ENCODE assay signal across 29 cellular contexts in genomic region chrX:1681439-1681838, GRCh38.
DNase-seq lines count a peak whose midpoint lies in the region; ATAC-seq and TF ChIP-seq lines count a peak whose summit lies in the region.
"Had no signal": no experiment of that assay in that cellular context is flagged by ENCODE, and none has a peak within 500 bp of the region (broad histone marks: within the 10 kb centered on the region; RNA-seq: fewer than 3 reads in every experiment).

No MANE protein-coding gene starts in this region.

- peaks cover 13% of the 10 kb centered on the region for H3K36me3 Mint-ChIP-seq in activated naive CD8-positive, alpha-beta T cell
- H3K36me3 Mint-ChIP-seq in activated naive CD8-positive, alpha-beta T cell treated with anti-CD3 and anti-CD28 coated beads, Interleukin-2, amount 50 U/mL, for 24 hours (ENCODE audit: low read depth) = peaks cover 2% of the 10 kb centered on the region
- peaks cover 31% of the 10 kb centered on the region for H3K36me3 Mint-ChIP-seq in activated CD4-positive, alpha-beta memory T cell treated with anti-CD3 and anti-CD28 coated beads for 36 hours
- H3K36me3 Mint-ChIP-seq in central memory CD8-positive, alpha-beta T cell (ENCODE audit: insufficient read depth) = peaks cover 31% of the 10 kb centered on the region
- peaks cover 22% of the 10 kb centered on the region for H3K36me3 Mint-ChIP-seq in stimulated activated memory B cell treated with anti-CD40 and anti-IgM and Interleukin-4, amounts not matched to agents 10 μg/mL and 1 μg/mL and 100 μg/mL, for 72 hours
- H3K36me3 Mint-ChIP-seq: brain, T-cell, type B pancreatic cell had no signal

- POLR2A ChIA-PET in activated CD4-positive, alpha-beta memory T cell treated with anti-CD3 and anti-CD28 coated beads for 36 hours (lab: Charles Lee) = no interaction called here

- no peaks in the 10 kb centered on the region for H3K36me3 ChIP-seq in gastrocnemius medialis
- H3K36me3 ChIP-seq: BLaER1 treated with 17β-estradiol and CSF1 and Interleukin-3, amounts not matched to agents 10 nM and 100 nM; heart right ventricle; MG63 had no signal

- H3K9me3 ChIP-seq in gastrocnemius medialis = no peaks in the 10 kb centered on the region
- H3K9me3 ChIP-seq: psoas muscle had no signal

- H3K9me3 Mint-ChIP-seq in activated naive CD8-positive, alpha-beta T cell (ENCODE audit: low read depth) = no peaks in the 10 kb centered on the region
- H3K9me3 Mint-ChIP-seq in activated naive CD8-positive, alpha-beta T cell treated with anti-CD3 and anti-CD28 coated beads, Interleukin-2, amount 50 U/mL, for 24 hours = peaks cover 30% of the 10 kb centered on the region
- peaks cover 21% of the 10 kb centered on the region for H3K9me3 Mint-ChIP-seq in activated CD4-positive, alpha-beta memory T cell treated with anti-CD3 and anti-CD28 coated beads for 36 hours
- peaks cover 7% of the 10 kb centered on the region for H3K9me3 Mint-ChIP-seq in central memory CD8-positive, alpha-beta T cell
- H3K9me3 Mint-ChIP-seq in stimulated activated memory B cell treated with anti-CD40 and anti-IgM and Interleukin-4, amounts not matched to agents 10 μg/mL and 1 μg/mL and 100 μg/mL, for 72 hours = peaks cover 11% of the 10 kb centered on the region
- H3K9me3 Mint-ChIP-seq: T-cell, type B pancreatic cell had no signal

- peaks cover 37% of the 10 kb centered on the region for H3K4me1 Mint-ChIP-seq in activated naive CD8-positive, alpha-beta T cell (ENCODE audit: low read depth)
- H3K4me1 Mint-ChIP-seq in activated naive CD8-positive, alpha-beta T cell treated with anti-CD3 and anti-CD28 coated beads, Interleukin-2, amount 50 U/mL, for 24 hours = peaks cover 13% of the 10 kb centered on the region
- H3K4me1 Mint-ChIP-seq in activated CD4-positive, alpha-beta memory T cell treated with anti-CD3 and anti-CD28 coated beads for 36 hours (ENCODE audit: low read depth) = peaks cover 32% of the 10 kb centered on the region
- H3K4me1 Mint-ChIP-seq in central memory CD8-positive, alpha-beta T cell = peaks cover 37% of the 10 kb centered on the region
- peaks cover 29% of the 10 kb centered on the region for H3K4me1 Mint-ChIP-seq in stimulated activated memory B cell treated with anti-CD40 and anti-IgM and Interleukin-4, amounts not matched to agents 10 μg/mL and 1 μg/mL and 100 μg/mL, for 72 hours
- H3K4me1 Mint-ChIP-seq: brain had no signal

- CTCF ChIA-PET in activated CD4-positive, alpha-beta memory T cell treated with anti-CD3 and anti-CD28 coated beads for 36 hours (lab: Charles Lee) = no interaction called here

- no peaks in the 10 kb centered on the region for H3K4me1 ChIP-seq in gastrocnemius medialis
- H3K4me1 ChIP-seq: heart right ventricle, psoas muscle had no signal

- TF ChIP-seq CTCF in gastrocnemius medialis (IDR thresholded peaks at IDR 0.05 in 4 of 5, conservative IDR thresholded peaks at IDR 0.05 in 1 of 5) = no peak

- no peaks in the 10 kb centered on the region for H3K27me3 Mint-ChIP-seq in activated naive CD8-positive, alpha-beta T cell
- H3K27me3 Mint-ChIP-seq in activated naive CD8-positive, alpha-beta T cell treated with anti-CD3 and anti-CD28 coated beads, Interleukin-2, amount 50 U/mL, for 24 hours = no peaks in the 10 kb centered on the region
- H3K27me3 Mint-ChIP-seq in activated CD4-positive, alpha-beta memory T cell treated with anti-CD3 and anti-CD28 coated beads for 36 hours = no peaks in the 10 kb centered on the region
- no peaks in the 10 kb centered on the region for H3K27me3 Mint-ChIP-seq in central memory CD8-positive, alpha-beta T cell
- no peaks in the 10 kb centered on the region for H3K27me3 Mint-ChIP-seq in stimulated activated memory B cell treated with anti-CD40 and anti-IgM and Interleukin-4, amounts not matched to agents 10 μg/mL and 1 μg/mL and 100 μg/mL, for 72 hours
- H3K27me3 Mint-ChIP-seq: T-cell had no signal

- H3K27ac ChIP-seq in gastrocnemius medialis = no peak overlapping the region
- H3K27ac ChIP-seq: BLaER1 treated with 17β-estradiol and CSF1 and Interleukin-3, amounts not matched to agents 10 nM and 100 nM; dorsolateral prefrontal cortex; heart right ventricle; HL-60; KMS-11; psoas muscle had no signal

- no peak overlapping the region for H3K4me3 ChIP-seq in gastrocnemius medialis
- H3K4me3 ChIP-seq: BLaER1 treated with 17β-estradiol and CSF1 and Interleukin-3, amounts not matched to agents 10 nM and 100 nM; dorsolateral prefrontal cortex; heart right ventricle; MG63; psoas muscle had no signal

- intact Hi-C loops in activated CD4-positive, alpha-beta memory T cell treated with anti-CD3 and anti-CD28 coated beads for 36 hours (cut with micrococcal nuclease) = no loop called here
- intact Hi-C loops in gastrocnemius medialis (cut with DNase I; ENCODE audit: low total_unique reads) = no loop called here

- H3K27me3 ChIP-seq in gastrocnemius medialis = no peaks in the 10 kb centered on the region
- H3K27me3 ChIP-seq: BLaER1 treated with 17β-estradiol and CSF1 and Interleukin-3, amounts not matched to agents 10 nM and 100 nM had no signal

- in situ Hi-C loops in gastrocnemius medialis (cut with MboI; ENCODE audit: low sequenced_read_pairs in 4 of 4) = no loop called here

- TF ChIP-seq POLR2A in gastrocnemius medialis (IDR thresholded peaks at IDR 0.05) = no peak

- no peak for DNase-seq in activated naive CD8-positive, alpha-beta T cell treated with anti-CD3 and anti-CD28 coated beads, Interleukin-2, amount 50 U/mL, for 24 hours
- no peak for DNase-seq in activated CD4-positive, alpha-beta memory T cell treated with anti-CD3 and anti-CD28 coated beads for 36 hours
- no peak for DNase-seq in central memory CD8-positive, alpha-beta T cell (ENCODE audit: low spot score in 2 of 2)
- DNase-seq in gastrocnemius medialis (no peak), NCI-H446 treated with DMSO at 0.1 percent for 48 hours (lab: John Stamatoyannopoulos, UW) (no peak)
- DNase-seq: activated CD4-positive, alpha-beta T cell treated with anti-CD3 and anti-CD28 coated beads for 1 hour; DMS79; foreskin melanocyte; H7; heart right ventricle; kidney; MG63; NCI-H2029 treated with DMSO at 0.1 percent for 48 hours; NCI-H526; NK-92 treated with Interleukin-12 subunit alpha and Interleukin-12 subunit beta, amount 100 ng/mL, for 24 hours; occipital lobe; psoas muscle; stimulated activated CD4-positive, alpha-beta T cell treated with anti-CD3 and anti-CD28 coated beads, Interleukin-4, amount 100 ng/mL, for 1 hour; substantia nigra; T-cell had no signal

- H3K27ac Mint-ChIP-seq in activated naive CD8-positive, alpha-beta T cell = peak overlapping the region; percentile 75
- H3K27ac Mint-ChIP-seq in activated naive CD8-positive, alpha-beta T cell treated with anti-CD3 and anti-CD28 coated beads, Interleukin-2, amount 50 U/mL, for 24 hours = no peak overlapping the region
- peak overlapping the region; percentile 23 for H3K27ac Mint-ChIP-seq in activated CD4-positive, alpha-beta memory T cell treated with anti-CD3 and anti-CD28 coated beads for 36 hours
- peak overlapping the region; percentile 99 for H3K27ac Mint-ChIP-seq in central memory CD8-positive, alpha-beta T cell (ENCODE audit: low read depth)
- peak overlapping the region; percentile 68 for H3K27ac Mint-ChIP-seq in stimulated activated memory B cell treated with anti-CD40 and anti-IgM and Interleukin-4, amounts not matched to agents 10 μg/mL and 1 μg/mL and 100 μg/mL, for 72 hours
- H3K27ac Mint-ChIP-seq: type B pancreatic cell had no signal

- ATAC-seq in activated naive CD8-positive, alpha-beta T cell treated with anti-CD3 and anti-CD28 coated beads, Interleukin-2, amount 50 U/mL, for 24 hours = no peak
- no peak for ATAC-seq in central memory CD8-positive, alpha-beta T cell (replicated peaks; ENCODE audit: extremely low read depth, poor library complexity, severe bottlenecking)
- ATAC-seq in stimulated activated memory B cell treated with anti-CD40 and anti-IgM and Interleukin-4, amounts not matched to agents 10 μg/mL and 1 μg/mL and 100 μg/mL, for 72 hours = no peak
- no peak for ATAC-seq in gastrocnemius medialis
- ATAC-seq: heart right ventricle, psoas muscle, sciatic nerve, T-cell had no signal

- H3K4me3 Mint-ChIP-seq in activated naive CD8-positive, alpha-beta T cell = no peak overlapping the region
- H3K4me3 Mint-ChIP-seq in activated naive CD8-positive, alpha-beta T cell treated with anti-CD3 and anti-CD28 coated beads, Interleukin-2, amount 50 U/mL, for 24 hours = no peak overlapping the region
- H3K4me3 Mint-ChIP-seq in activated CD4-positive, alpha-beta memory T cell treated with anti-CD3 and anti-CD28 coated beads for 36 hours = no peak overlapping the region
- H3K4me3 Mint-ChIP-seq in central memory CD8-positive, alpha-beta T cell = peak overlapping the region; percentile 72
- H3K4me3 Mint-ChIP-seq in stimulated activated memory B cell treated with anti-CD40 and anti-IgM and Interleukin-4, amounts not matched to agents 10 μg/mL and 1 μg/mL and 100 μg/mL, for 72 hours = no peak overlapping the region
- H3K4me3 Mint-ChIP-seq: brain, type B pancreatic cell had no signal
